Comparison of ENCODE assay signal across 14 cellular contexts in genomic region chr14:101898416-101898815, GRCh38.
DNase-seq lines count a peak whose midpoint lies in the region; ATAC-seq and TF ChIP-seq lines count a peak whose summit lies in the region.
"Had no signal": no experiment of that assay in that cellular context is flagged by ENCODE, and none has a peak within 500 bp of the region (broad histone marks: within the 10 kb centered on the region; RNA-seq: fewer than 3 reads in every experiment).

No MANE protein-coding gene starts in this region.

- H3K27ac Mint-ChIP-seq in natural killer cell (peak overlapping the region; percentile 46 to 59), activated B cell treated with CpG ODN at 0.5 μM for 24 hours (peak overlapping the region; percentile 21)
- peak overlapping the region in 1 of 2 donors; percentile 42 for H3K27ac Mint-ChIP-seq in natural killer cell treated with Interleukin-12 subunit alpha and Interleukin-12 subunit beta and Interleukin-15 and Interleukin-18, amount 100 ng/mL, for 72 hours

- TF ChIP-seq CTCF in natural killer cell (IDR thresholded peaks at IDR 0.05) (no peak), activated B cell treated with CpG ODN at 0.5 μM for 24 hours (IDR thresholded peaks at IDR 0.05) (no peak)

- ATAC-seq in natural killer cell (no peak), activated B cell treated with CpG ODN at 0.5 μM for 24 hours (ENCODE audit: low read depth) (no peak)
- ATAC-seq in natural killer cell treated with Interleukin-12 subunit alpha and Interleukin-12 subunit beta and Interleukin-15 and Interleukin-18, amount 100 ng/mL, for 72 hours, result no peak
- ATAC-seq: PC-3 had no signal

- H3K27me3 Mint-ChIP-seq in natural killer cell (ENCODE audit: low read depth in 2 of 2) (no peaks in the 10 kb centered on the region), activated B cell treated with CpG ODN at 0.5 μM for 24 hours (no peaks in the 10 kb centered on the region)
- H3K27me3 Mint-ChIP-seq in natural killer cell treated with Interleukin-12 subunit alpha and Interleukin-12 subunit beta and Interleukin-15 and Interleukin-18, amount 100 ng/mL, for 72 hours, result no peaks in the 10 kb centered on the region

- H3K4me1 Mint-ChIP-seq in natural killer cell (peaks cover 0 to 5% of the 10 kb centered on the region in 2 donors), activated B cell treated with CpG ODN at 0.5 μM for 24 hours (no peaks in the 10 kb centered on the region)
- H3K4me1 Mint-ChIP-seq in natural killer cell treated with Interleukin-12 subunit alpha and Interleukin-12 subunit beta and Interleukin-15 and Interleukin-18, amount 100 ng/mL, for 72 hours (ENCODE audit: low read depth in 2 of 2), result peaks cover 0 to 9% of the 10 kb centered on the region in 2 donors

- H3K36me3 Mint-ChIP-seq in natural killer cell, result peaks cover 21% of the 10 kb centered on the region
- H3K36me3 Mint-ChIP-seq in natural killer cell treated with Interleukin-12 subunit alpha and Interleukin-12 subunit beta and Interleukin-15 and Interleukin-18, amount 100 ng/mL, for 72 hours, result peaks cover 23% of the 10 kb centered on the region
- H3K36me3 Mint-ChIP-seq in activated B cell treated with CpG ODN at 0.5 μM for 24 hours (ENCODE audit: low read depth), result peaks cover 91% of the 10 kb centered on the region

- intact Hi-C loops in natural killer cell (cut with micrococcal nuclease) (no loop called here), activated B cell treated with CpG ODN at 0.5 μM for 24 hours (cut with micrococcal nuclease) (no loop called here)

- CTCF ChIA-PET in activated B cell treated with CpG ODN at 0.5 μM for 24 hours (lab: Charles Lee), result interaction anchor here (1.0 to 1.1 kb wide), 2 partner anchors 55 to 127 kb away, joined by 4 read pairs; no protein-coding TSS in a partner anchor

- POLR2A ChIA-PET in activated B cell treated with CpG ODN at 0.5 μM for 24 hours (lab: Charles Lee), result interaction anchor here (0.6 kb wide), 1 partner anchor 208 kb away, joined by 3 read pairs; no protein-coding TSS in a partner anchor

- H3K4me3 Mint-ChIP-seq in natural killer cell (no peak overlapping the region), activated B cell treated with CpG ODN at 0.5 μM for 24 hours (no peak overlapping the region)
- no peak overlapping the region for H3K4me3 Mint-ChIP-seq in natural killer cell treated with Interleukin-12 subunit alpha and Interleukin-12 subunit beta and Interleukin-15 and Interleukin-18, amount 100 ng/mL, for 72 hours

- DNase-seq in natural killer cell, result no peak
- DNase-seq in natural killer cell treated with Interleukin-12 subunit alpha and Interleukin-12 subunit beta and Interleukin-15 and Interleukin-18, amount 100 ng/mL, for 72 hours (ENCODE audit: low spot score), result no peak
- DNase-seq in activated B cell treated with CpG ODN at 0.5 μM for 24 hours, result no peak
- DNase-seq in mesenteric fat pad (ENCODE audit: low spot score), result peak; percentile 71
- DNase-seq in NOMO-1 (lab: John Stamatoyannopoulos, UW; ENCODE audit: unreplicated experiment in 2 of 2), result no peak
- no peak for DNase-seq in ecto neural progenitor cell (ENCODE audit: low spot score)
- DNase-seq in GM19238 (ENCODE audit: insufficient read length, low spot score), result no peak
- DNase-seq: Calu3, DMS79, NCI-H187, NCI-H2171, NCI-H446 treated with DMSO at 0.1 percent for 48 hours, PC-3, SJCRH30 had no signal

- H3K9me3 Mint-ChIP-seq in natural killer cell (no peaks in the 10 kb centered on the region), activated B cell treated with CpG ODN at 0.5 μM for 24 hours (no peaks in the 10 kb centered on the region)
- no peaks in the 10 kb centered on the region for H3K9me3 Mint-ChIP-seq in natural killer cell treated with Interleukin-12 subunit alpha and Interleukin-12 subunit beta and Interleukin-15 and Interleukin-18, amount 100 ng/mL, for 72 hours
